Comparison of ENCODE assay signal across 12 cellular contexts in the genomic region with DNA sequence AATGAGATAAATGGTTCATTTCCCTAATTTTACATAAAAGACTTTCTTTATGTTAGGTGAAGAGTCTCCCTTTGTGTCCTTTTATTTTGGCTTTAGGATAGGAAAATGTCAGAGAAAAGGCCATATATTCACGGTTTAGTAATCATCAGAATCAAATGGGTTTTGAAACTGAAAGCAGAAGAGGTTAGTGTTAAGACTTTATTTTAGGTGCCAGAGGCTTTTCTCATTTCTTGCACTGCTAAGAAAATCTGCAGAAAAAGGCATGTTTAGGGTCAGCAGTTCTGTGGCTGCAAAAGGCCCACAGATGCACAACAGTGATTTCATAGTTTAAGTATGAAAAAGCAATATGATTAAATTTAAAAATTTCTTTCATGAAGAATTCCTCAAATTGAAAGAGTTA.
DNase-seq lines count a peak whose midpoint lies in the region; ATAC-seq lines count a peak whose summit lies in the region.
"Had no signal": no experiment of that assay in that cellular context is flagged by ENCODE, and none has a peak within 500 bp of the region (broad histone marks: within the 10 kb centered on the region; RNA-seq: fewer than 3 reads in every experiment).

No MANE protein-coding gene starts in this region.

- H3K4me3 Mint-ChIP-seq in stimulated activated effector memory CD8-positive, alpha-beta T cell treated with anti-CD3 and anti-CD28 coated beads, Interleukin-12 subunit alpha, Interleukin-12 subunit beta, amount 100 ng/mL, for 72 hours: no peak overlapping the region
- H3K4me3 Mint-ChIP-seq: activated T-cell treated with anti-CD3 and anti-CD28 coated beads, Interleukin-2, amount 50 U/mL, for 24 hours; T-helper 1 cell treated with Interleukin-12 subunit alpha and Interleukin-12 subunit beta and Interleukin-4 antibody, amounts not matched to agents 30 μg/mL and 1 μg/mL, for 36 hours had no signal

- intact Hi-C loops in Right ventricle myocardium inferior (cut with DNase I): no loop called here

- no peaks in the 10 kb centered on the region for H3K36me3 Mint-ChIP-seq in stimulated activated effector memory CD8-positive, alpha-beta T cell treated with anti-CD3 and anti-CD28 coated beads, Interleukin-12 subunit alpha, Interleukin-12 subunit beta, amount 100 ng/mL, for 72 hours

- no peaks in the 10 kb centered on the region for H3K4me1 Mint-ChIP-seq in stimulated activated effector memory CD8-positive, alpha-beta T cell treated with anti-CD3 and anti-CD28 coated beads, Interleukin-12 subunit alpha, Interleukin-12 subunit beta, amount 100 ng/mL, for 72 hours

- DNase-seq in fibroblast of peridontal ligament (ENCODE audit: extremely low read depth) (peak; percentile 29), Right ventricle myocardium inferior (ENCODE audit: missing footprints) (no peak)
- DNase-seq in activated effector memory CD4-positive, alpha-beta T cell treated with Interleukin-2 at 50 U/mL for 16 hours: no peak
- DNase-seq in activated effector memory CD4-positive, alpha-beta T cell treated with anti-CD3 and anti-CD28 coated beads, Interleukin-2, amount 50 U/mL, for 16 hours: no peak
- DNase-seq in stimulated activated effector memory CD8-positive, alpha-beta T cell treated with anti-CD3 and anti-CD28 coated beads, Interleukin-12 subunit alpha, Interleukin-12 subunit beta, amount 100 ng/mL, for 72 hours (ENCODE audit: low spot score in 2 of 2): no peak
- DNase-seq: activated T-cell treated with anti-CD3 and anti-CD28 coated beads, Interleukin-2, amount 50 U/mL, for 24 hours; midbrain; NCI-H2029 treated with DMSO at 0.1 percent for 48 hours had no signal

- H3K9me3 Mint-ChIP-seq in stimulated activated effector memory CD8-positive, alpha-beta T cell treated with anti-CD3 and anti-CD28 coated beads, Interleukin-12 subunit alpha, Interleukin-12 subunit beta, amount 100 ng/mL, for 72 hours: no peaks in the 10 kb centered on the region
- H3K9me3 Mint-ChIP-seq: activated T-cell treated with anti-CD3 and anti-CD28 coated beads, Interleukin-2, amount 50 U/mL, for 24 hours; T-helper 1 cell treated with Interleukin-12 subunit alpha and Interleukin-12 subunit beta and Interleukin-4 antibody, amounts not matched to agents 30 μg/mL and 1 μg/mL, for 36 hours had no signal

- ATAC-seq in GM18870 (IDR thresholded peaks at IDR 0.05; ENCODE audit: unreplicated experiment): peak; percentile 79
- ATAC-seq in GM21723 (IDR thresholded peaks at IDR 0.05; ENCODE audit: unreplicated experiment): peak; percentile 71
- peak; percentile 63 for ATAC-seq in HG03439 (IDR thresholded peaks at IDR 0.05; ENCODE audit: unreplicated experiment)
- no peak for ATAC-seq in Right ventricle myocardium inferior
- ATAC-seq in stimulated activated effector memory CD8-positive, alpha-beta T cell treated with anti-CD3 and anti-CD28 coated beads, Interleukin-12 subunit alpha, Interleukin-12 subunit beta, amount 100 ng/mL, for 72 hours: no peak

- no peak overlapping the region for H3K27ac Mint-ChIP-seq in stimulated activated effector memory CD8-positive, alpha-beta T cell treated with anti-CD3 and anti-CD28 coated beads, Interleukin-12 subunit alpha, Interleukin-12 subunit beta, amount 100 ng/mL, for 72 hours
- H3K27ac Mint-ChIP-seq: activated T-cell treated with anti-CD3 and anti-CD28 coated beads, Interleukin-2, amount 50 U/mL, for 24 hours; T-helper 1 cell treated with Interleukin-12 subunit alpha and Interleukin-12 subunit beta and Interleukin-4 antibody, amounts not matched to agents 30 μg/mL and 1 μg/mL, for 36 hours had no signal

Comparison
In these comparisons a context has a peak if more than half of its experiments do, and no peak if none do; other contexts are left out.
1. ATAC-seq: peak in GM18870 (single experiment), GM21723 (single experiment) and HG03439 (single experiment); none in Right ventricle myocardium inferior (single experiment) and stimulated activated effector memory CD8-positive, alpha-beta T cell treated with anti-CD3 and anti-CD28 coated beads, Interleukin-12 subunit alpha, Interleukin-12 subunit beta, amount 100 ng/mL, for 72 hours (single experiment).